9 cellular contexts compared by ENCODE assay signal in the genomic region with DNA sequence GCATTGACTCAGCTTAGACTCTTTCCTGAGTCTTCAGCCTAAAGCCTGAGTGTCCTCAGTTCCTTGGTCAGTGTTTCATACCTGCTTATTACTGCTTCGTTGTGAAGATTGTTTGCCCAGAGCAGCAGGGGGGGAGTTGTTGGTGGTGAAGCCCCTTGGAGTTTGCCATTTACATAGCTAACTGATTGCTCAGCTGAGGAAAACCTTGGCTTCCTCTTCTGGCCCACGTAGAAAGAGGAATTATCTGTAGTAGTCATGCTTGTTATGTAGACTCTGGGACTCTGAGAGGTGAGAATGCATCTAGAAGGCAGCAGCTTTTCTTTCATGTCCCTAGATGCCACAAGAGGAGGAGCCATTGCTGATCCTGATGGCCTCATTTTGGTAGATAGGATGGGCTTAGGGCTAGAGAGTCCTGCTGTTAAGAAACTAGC.
DNase-seq lines count a peak whose midpoint lies in the region; ATAC-seq, FAIRE-seq and TF ChIP-seq lines count a peak whose summit lies in the region.
"Had no signal": no experiment of that assay in that cellular context is flagged by ENCODE, and none has a peak within 500 bp of the region (broad histone marks: within the 10 kb centered on the region; RNA-seq: fewer than 3 reads in every experiment).

No MANE protein-coding gene starts in this region.

- peaks cover 10% of the 10 kb centered on the region for H3K4me1 Mint-ChIP-seq in activated T-helper 1 cell treated with anti-CD3 and anti-CD28 coated beads, Interleukin-12 subunit alpha, Interleukin-12 subunit beta, Interleukin-2, Interleukin-4 antibody, amounts not matched to agents 30 ng/mL and 10 ng/mL and 1 ng/mL, durations not matched to agents 14 hours and 24 hours and 36 hours (ENCODE audit: low read depth)

- H3K36me3 Mint-ChIP-seq in activated T-helper 1 cell treated with anti-CD3 and anti-CD28 coated beads, Interleukin-12 subunit alpha, Interleukin-12 subunit beta, Interleukin-2, Interleukin-4 antibody, amounts not matched to agents 30 ng/mL and 10 ng/mL and 1 ng/mL, durations not matched to agents 14 hours and 24 hours and 36 hours (ENCODE audit: low read depth) = no peaks in the 10 kb centered on the region
- H3K36me3 Mint-ChIP-seq: CD4-positive, CD25-positive, alpha-beta regulatory T cell had no signal

- DNase-seq in SIG-M5 treated with dmso at 0.1 percent for 504 hours (lab: John Stamatoyannopoulos, UW; ENCODE audit: unreplicated experiment) = peak; percentile 6
- no peak for DNase-seq in SIG-M5 (lab: John Stamatoyannopoulos, UW)
- peak; percentile 91 for DNase-seq in RCC 7860 (ENCODE audit: low spot score)
- DNase-seq in fibroblast of the aortic adventitia (ENCODE audit: low read depth) = peak; percentile 90
- DNase-seq in smooth muscle cell of the brain vasculature (ENCODE audit: low read depth, low spot score) = peak; percentile 68
- DNase-seq in activated T-helper 1 cell treated with anti-CD3 and anti-CD28 coated beads, Interleukin-12 subunit alpha, Interleukin-12 subunit beta, Interleukin-2, Interleukin-4 antibody, amounts not matched to agents 30 ng/mL and 10 ng/mL and 1 ng/mL, durations not matched to agents 14 hours and 24 hours and 36 hours (ENCODE audit: low spot score) = no peak
- no peak for DNase-seq in activated naive CD4-positive, alpha-beta T cell treated with Interleukin-2 at 50 U/mL for 16 hours
- DNase-seq: CD4-positive, CD25-positive, alpha-beta regulatory T cell had no signal

- intact Hi-C loops in activated T-helper 1 cell treated with anti-CD3 and anti-CD28 coated beads, Interleukin-12 subunit alpha, Interleukin-12 subunit beta, Interleukin-2, Interleukin-4 antibody, amounts not matched to agents 30 ng/mL and 10 ng/mL and 1 ng/mL, durations not matched to agents 14 hours and 24 hours and 36 hours (cut with micrococcal nuclease) = no loop called here

- no peaks in the 10 kb centered on the region for H3K27me3 Mint-ChIP-seq in activated T-helper 1 cell treated with anti-CD3 and anti-CD28 coated beads, Interleukin-12 subunit alpha, Interleukin-12 subunit beta, Interleukin-2, Interleukin-4 antibody, amounts not matched to agents 30 ng/mL and 10 ng/mL and 1 ng/mL, durations not matched to agents 14 hours and 24 hours and 36 hours (ENCODE audit: insufficient read depth)
- H3K27me3 Mint-ChIP-seq: CD4-positive, CD25-positive, alpha-beta regulatory T cell had no signal

- H3K4me3 ChIP-seq in fibroblast of the aortic adventitia (ENCODE audit: low read depth, low read length) = no peak overlapping the region

- peak; percentile 84 for FAIRE-seq in RCC 7860 (lab: Jason Lieb, UNC)

- no peaks in the 10 kb centered on the region for H3K9me3 Mint-ChIP-seq in activated T-helper 1 cell treated with anti-CD3 and anti-CD28 coated beads, Interleukin-12 subunit alpha, Interleukin-12 subunit beta, Interleukin-2, Interleukin-4 antibody, amounts not matched to agents 30 ng/mL and 10 ng/mL and 1 ng/mL, durations not matched to agents 14 hours and 24 hours and 36 hours
- H3K9me3 Mint-ChIP-seq: CD4-positive, CD25-positive, alpha-beta regulatory T cell had no signal

- no peak for ATAC-seq in GM21367 (IDR thresholded peaks at IDR 0.05; ENCODE audit: unreplicated experiment)

- TF ChIP-seq CTCF in fibroblast of the aortic adventitia (IDR thresholded peaks at IDR 0.05; ENCODE audit: insufficient read depth, low read length) = no peak

- no peak overlapping the region for H3K27ac Mint-ChIP-seq in activated T-helper 1 cell treated with anti-CD3 and anti-CD28 coated beads, Interleukin-12 subunit alpha, Interleukin-12 subunit beta, Interleukin-2, Interleukin-4 antibody, amounts not matched to agents 30 ng/mL and 10 ng/mL and 1 ng/mL, durations not matched to agents 14 hours and 24 hours and 36 hours

- H3K4me3 Mint-ChIP-seq in activated T-helper 1 cell treated with anti-CD3 and anti-CD28 coated beads, Interleukin-12 subunit alpha, Interleukin-12 subunit beta, Interleukin-2, Interleukin-4 antibody, amounts not matched to agents 30 ng/mL and 10 ng/mL and 1 ng/mL, durations not matched to agents 14 hours and 24 hours and 36 hours = no peak overlapping the region
- H3K4me3 Mint-ChIP-seq: CD4-positive, CD25-positive, alpha-beta regulatory T cell had no signal

Comparison
In these comparisons a context has a peak if more than half of its experiments do, and no peak if none do; other contexts are left out.
1. DNase-seq: peak in SIG-M5 treated with dmso at 0.1 percent for 504 hours (single experiment), RCC 7860 (single experiment), fibroblast of the aortic adventitia (single experiment) and smooth muscle cell of the brain vasculature (single experiment); none in SIG-M5 (single experiment), activated T-helper 1 cell treated with anti-CD3 and anti-CD28 coated beads, Interleukin-12 subunit alpha, Interleukin-12 subunit beta, Interleukin-2, Interleukin-4 antibody, amounts not matched to agents 30 ng/mL and 10 ng/mL and 1 ng/mL, durations not matched to agents 14 hours and 24 hours and 36 hours (single experiment) and activated naive CD4-positive, alpha-beta T cell treated with Interleukin-2 at 50 U/mL for 16 hours (single experiment).